ENCODE assay signal across 9 cellular contexts in genomic region chr7:76421097-76421496, GRCh38. TPM values are rescaled to one million over a fixed set of nuclear protein-coding genes. Genes with fewer than 3 reads are reported as not detected.
DNase-seq lines count a peak whose midpoint lies in the region; ATAC-seq, FAIRE-seq and TF ChIP-seq lines count a peak whose summit lies in the region.
"Not testable (repeated sequence)": the region's sequence is repeated elsewhere in the genome, so short reads cannot be mapped to it uniquely, and the experiment has no call there.
"Had no signal": no experiment of that assay in that cellular context is flagged by ENCODE, and none has a peak within 500 bp of the region (broad histone marks: within the 10 kb centered on the region; RNA-seq: fewer than 3 reads in every experiment).

No MANE protein-coding gene starts in this region.

- H3K36me3 ChIP-seq in IMR-90 (ENCODE audit: control insufficient read depth, insufficient read depth, low read length); SJSA1; trophoblast cell (ENCODE audit: control insufficient read depth in 1 of 2, insufficient read depth in 2 of 2, low read length in 2 of 2): not testable (repeated sequence)

- dilution Hi-C loops in IMR-90 (cut with HindIII; ENCODE audit: low sequenced_read_pairs, unreplicated experiment): not testable (repeated sequence)

- intact Hi-C loops in IMR-90 (cut with micrococcal nuclease): not testable (repeated sequence)

- H3K27me3 ChIP-seq in IMR-90 (ENCODE audit: control insufficient read depth, insufficient read depth, low read length); SJSA1 (replicated peaks); trophoblast cell (ENCODE audit: insufficient read depth, low read length): not testable (repeated sequence)

- POLR2A ChIA-PET in A549 (lab: Yijun Ruan, JAX): interaction anchor here (0.6 to 1.6 kb wide), 4 partner anchors 24 to 104 kb away, joined by 3 to 6 read pairs (median 6); partner anchors contain the start of gene YWHAG
- POLR2A ChIA-PET in IMR-90 (lab: Charles Lee; ENCODE audit: unreplicated experiment): not testable (repeated sequence)

- not testable (repeated sequence) for TF ChIP-seq POLR2A in A549 (IDR thresholded peaks at IDR 0.05; ENCODE audit: low read length); IMR-90 (IDR thresholded peaks at IDR 0.05; ENCODE audit: low read depth, low read length)

- FAIRE-seq in A549 (lab: Jason Lieb, UNC) (peak; percentile 13), G401.6 (lab: Jason Lieb, UNC) (peak; percentile 98)

- not testable (repeated sequence) for H3K79me1 ChIP-seq in IMR-90 (ENCODE audit: low read depth in 1 of 2, low read length in 2 of 2); trophoblast cell (ENCODE audit: low read length)

- peak overlapping the region; percentile 11 for H2AFZ ChIP-seq in IMR-90 (replicated peaks; ENCODE audit: low read length, poor library complexity)
- H2AFZ ChIP-seq in trophoblast cell (ENCODE audit: insufficient read depth, low read length, poor library complexity): not testable (repeated sequence)

- H2BK12ac ChIP-seq in trophoblast cell (ENCODE audit: low read length): not testable (repeated sequence)

- H3K56ac ChIP-seq in IMR-90 (ENCODE audit: extremely low read depth, insufficient read depth, low read length): not testable (repeated sequence)

- H3K27ac ChIP-seq in A549: peak overlapping the region; percentile 71 to 83
- H3K27ac ChIP-seq in IMR-90 (ENCODE audit: insufficient read depth, low read length): peak overlapping the region; percentile 72
- peak overlapping the region; percentile 85 for H3K27ac ChIP-seq in SJSA1
- not testable (repeated sequence) for H3K27ac ChIP-seq in trophoblast cell (ENCODE audit: low read depth, low read length)

- peak overlapping the region; percentile 93 for H2BK5ac ChIP-seq in IMR-90 (ENCODE audit: low read depth, low read length, poor library complexity, severe bottlenecking)
- not testable (repeated sequence) for H2BK5ac ChIP-seq in trophoblast cell (ENCODE audit: low read depth, low read length, poor library complexity)

- CTCF ChIA-PET in A549 (lab: Yijun Ruan, JAX): interaction anchor here (2.2 kb wide), 1 partner anchor 62 kb away, joined by 10 read pairs; the partner anchor contains the start of gene YWHAG
- CTCF ChIA-PET in IMR-90 (lab: Yijun Ruan, JAX): not testable (repeated sequence)

- peak overlapping the region; percentile 81; the same call in 1 of the 2 replicates for H4K5ac ChIP-seq in IMR-90 (ENCODE audit: low read depth, low read length)

- peak overlapping the region; percentile 80 for H2BK20ac ChIP-seq in IMR-90 (ENCODE audit: low read depth, low read length)

- TF ChIP-seq RAD21 in A549 (conservative IDR thresholded peaks at IDR 0.05 in 1 of 2, IDR thresholded peaks at IDR 0.05 in 1 of 2); IMR-90 (IDR thresholded peaks at IDR 0.05; ENCODE audit: low read length): not testable (repeated sequence)

- peak in 1 of 2 experiments; percentile 66; a peak in 2 of 5 replicates for TF ChIP-seq EP300 in A549 (IDR thresholded peaks at IDR 0.05)

- not testable (repeated sequence) for H3K79me2 ChIP-seq in trophoblast cell (ENCODE audit: control insufficient read depth, insufficient read depth, low read length, poor library complexity)

- 13% methylated on average over 6 of the region's 6 CpGs for WGBS in A549 (ENCODE audit: missing lambda C conversion rate)
- 0% methylated on average over 2 of the region's 6 CpGs; no CpG with 5 or more reads in 1 of the 2 experiments for WGBS in IMR-90 (ENCODE audit: extremely low coverage in 2 of 2, insufficient read length in 1 of 2), 2 experiments
- no CpG with 5 or more reads among the region's 6 CpGs for WGBS in trophoblast cell (ENCODE audit: extremely low coverage, insufficient coverage, insufficient read length)

- H4K12ac ChIP-seq in trophoblast cell (ENCODE audit: low read depth, low read length): not testable (repeated sequence)

- in situ Hi-C loops in IMR-90 (cut with MboI; ENCODE audit: low sequenced_read_pairs); astrocyte of the spinal cord (cut with HindIII; ENCODE audit: low sequenced_read_pairs): not testable (repeated sequence)

- H3K23ac ChIP-seq in IMR-90 (ENCODE audit: low read depth, low read length); trophoblast cell (ENCODE audit: low read length): not testable (repeated sequence)

- peak overlapping the region in 1 of 2 experiments; percentile 78; a peak in 1 of 4 replicates for H4K8ac ChIP-seq in IMR-90 (ENCODE audit: low read depth in 2 of 2, low read length in 2 of 2)
- not testable (repeated sequence) for H4K8ac ChIP-seq in trophoblast cell (ENCODE audit: low read depth, low read length)

- not testable (repeated sequence) for BruUV-seq in IMR-90 (replicated peaks; lab: Mats Ljungman, UMichigan)

- peak overlapping the region; percentile 85 for H2BK120ac ChIP-seq in IMR-90 (ENCODE audit: low read depth, low read length)
- not testable (repeated sequence) for H2BK120ac ChIP-seq in trophoblast cell (ENCODE audit: insufficient read depth, low read length, poor library complexity)

- not testable (repeated sequence) for H4K20me1 ChIP-seq in IMR-90 (ENCODE audit: insufficient read depth, low read length)

- peaks cover 50% of the 10 kb centered on the region for H3K4me1 ChIP-seq in A549
- peaks cover 11% of the 10 kb centered on the region for H3K4me1 ChIP-seq in IMR-90 (ENCODE audit: control insufficient read depth, insufficient read depth, low read length)
- H3K4me1 ChIP-seq in SJSA1 (replicated peaks): peaks cover 32% of the 10 kb centered on the region
- peaks cover 13% of the 10 kb centered on the region in 2 experiments for H3K4me1 ChIP-seq in trophoblast cell (ENCODE audit: control insufficient read depth in 1 of 2, insufficient read depth in 2 of 2, low read length in 2 of 2)

- not testable (repeated sequence) for H3K9ac ChIP-seq in IMR-90 (ENCODE audit: low read depth, low read length); trophoblast cell (ENCODE audit: low read length)

- H2AK5ac ChIP-seq in IMR-90 (ENCODE audit: low read depth, low read length): peak overlapping the region; percentile 37
- not testable (repeated sequence) for H2AK5ac ChIP-seq in trophoblast cell (ENCODE audit: low read length)

- H3K4ac ChIP-seq in IMR-90 (ENCODE audit: low read depth, low read length): peak overlapping the region; percentile 89
- not testable (repeated sequence) for H3K4ac ChIP-seq in trophoblast cell (ENCODE audit: low read depth, low read length)

- DNase-seq in A549 (ENCODE audit: low read depth in 1 of 2, low spot score in 1 of 2) (peak in 1 of 2 experiments; percentile 92), IMR-90 (peak; percentile 98), SJSA1 (ENCODE audit: low read depth in 1 of 2, low spot score in 2 of 2) (peak; percentile 82 to 91), astrocyte of the spinal cord (ENCODE audit: low read depth, low spot score) (peak; percentile 93), iris pigment epithelial cell (ENCODE audit: low read depth) (peak; percentile 99), trophoblast cell (peak; percentile 89 to 93)

- H2BK15ac ChIP-seq in IMR-90 (ENCODE audit: low read depth, low read length): peak overlapping the region; percentile 79; the same call in 2 of the 3 replicates

- ATAC-seq in A549 (peak; percentile 84 to 88), IMR-90 (ENCODE audit: low read depth) (peak; percentile 94), esophagus mucosa (peak; percentile 89)

- H4K91ac ChIP-seq in IMR-90 (ENCODE audit: insufficient read depth, low read depth, low read length): 0 out of 2 replicates have a peak overlapping the region, but pooled peaks have one; percentile 68
- H4K91ac ChIP-seq in trophoblast cell (ENCODE audit: low read depth, low read length): not testable (repeated sequence)

- H3K9me1 ChIP-seq in IMR-90 (ENCODE audit: insufficient read depth, low read length): not testable (repeated sequence)

- not testable (repeated sequence) for H3K9me3 ChIP-seq in A549; IMR-90 (ENCODE audit: control insufficient read depth, insufficient read depth, low read length); SJSA1 (replicated peaks); trophoblast cell (ENCODE audit: insufficient read depth, low read depth, low read length)

- H3K14ac ChIP-seq in IMR-90 (replicated peaks; ENCODE audit: low read depth, low read length): 0 out of 2 replicates have a peak overlapping the region, but pooled peaks have one; percentile 36
- not testable (repeated sequence) for H3K14ac ChIP-seq in trophoblast cell (ENCODE audit: low read length)

- H2AK9ac ChIP-seq in IMR-90 (replicated peaks; ENCODE audit: low read depth, low read length, poor library complexity): not testable (repeated sequence)

- H3K4me3 ChIP-seq in A549; IMR-90 (ENCODE audit: insufficient read depth, low read depth, low read length); SJSA1; astrocyte of the spinal cord (ENCODE audit: low read depth, low read length); trophoblast cell (ENCODE audit: low read depth, low read length): not testable (repeated sequence)

- H3K4me2 ChIP-seq in A549: peak overlapping the region; percentile 47
- not testable (repeated sequence) for H3K4me2 ChIP-seq in IMR-90 (ENCODE audit: low read depth, low read length); trophoblast cell (ENCODE audit: low read length)

- H3K18ac ChIP-seq in IMR-90 (ENCODE audit: low read depth, low read length): peak overlapping the region; percentile 87; the same call in 1 of the 2 replicates
- H3K18ac ChIP-seq in trophoblast cell (ENCODE audit: low read length): not testable (repeated sequence)

- not testable (repeated sequence) for TF ChIP-seq CTCF in A549 (IDR thresholded peaks at IDR 0.05); IMR-90 (conservative IDR thresholded peaks at IDR 0.05; ENCODE audit: low read depth, low read length); astrocyte of the spinal cord (IDR thresholded peaks at IDR 0.05; ENCODE audit: low read depth, low read length)

RNA-seq across cellular contexts. Expression of gene ZP3, which starts 3.7 kb away (rescaled TPM):
- polyA plus RNA-seq in A549 (2011; rRNA removed): 26.5 and 38.6 TPM in 2 replicates
- 23.7 and 28.6 TPM in 2 replicates for polyA plus RNA-seq in A549 (2012; cell fraction: cytosol; rRNA removed)
- polyA plus RNA-seq in A549 (2012; cell fraction: nucleus; rRNA removed): 31.7 and 32.8 TPM in 2 replicates
- 19.5 to 21.4 TPM (median 20.1 TPM) in 3 replicates for polyA plus RNA-seq in A549 (2017; fragmentation: RNase III; extraction: RNeasy Plus Mini Kit Qiagen cat#74134 plus additional on column Dnase treatment)
- 80.6 and 90.3 TPM in 2 replicates for polyA minus RNA-seq in A549 (2011; rRNA and poly(A)+ RNA removed)
- total RNA-seq in IMR-90 (2012; rRNA removed): 0.54 and 0.83 TPM in 2 replicates
- 0.42 and 0.67 TPM in 2 replicates for polyA plus RNA-seq in IMR-90 (2012; rRNA removed)
- polyA plus RNA-seq in IMR-90 (2012; cell fraction: cytosol; rRNA removed): 0.28 and 0.77 TPM in 2 replicates
- 0.83 and 0.99 TPM in 2 replicates for polyA plus RNA-seq in IMR-90 (2012; cell fraction: nucleus; rRNA removed; ENCODE audit: low replicate concordance)
- total RNA-seq in SJSA1 (2014; rRNA removed; shearing (Covaris generic)): 0.58 and 3.7 TPM in 2 replicates
- 19.8 TPM for total RNA-seq in esophagus mucosa
- polyA plus RNA-seq in trophoblast cell (2013): 3.3 and 4.2 TPM in 2 replicates

RNA-seq across cellular contexts. Expression of gene SSC4D, which starts 11.6 kb away (rescaled TPM):
- 0.45 and 0.91 TPM in 2 replicates for polyA plus RNA-seq in A549 (2011; rRNA removed)
- 1.1 and 1.4 TPM in 2 replicates for polyA plus RNA-seq in A549 (2012; cell fraction: cytosol; rRNA removed)
- polyA plus RNA-seq in A549 (2012; cell fraction: nucleus; rRNA removed): 1.7 and 2.3 TPM in 2 replicates
- polyA plus RNA-seq in A549 (2017; fragmentation: RNase III; extraction: RNeasy Plus Mini Kit Qiagen cat#74134 plus additional on column Dnase treatment): 0.79 to 1.0 TPM (median 1.0 TPM) in 3 replicates
- polyA minus RNA-seq in A549 (2011; rRNA and poly(A)+ RNA removed): 0.66 and 0.92 TPM in 2 replicates
- 0.36 and 0.56 TPM in 2 replicates for total RNA-seq in IMR-90 (2012; rRNA removed)
- 0.63 and 0.70 TPM in 2 replicates for polyA plus RNA-seq in IMR-90 (2012; rRNA removed)
- polyA plus RNA-seq in IMR-90 (2012; cell fraction: cytosol; rRNA removed): 0.35 and 0.97 TPM in 2 replicates
- polyA plus RNA-seq in IMR-90 (2012; cell fraction: nucleus; rRNA removed; ENCODE audit: low replicate concordance): 1.1 TPM in 2 replicates
- 0.34 TPM in 1 of 2 replicates, not detected in the other for total RNA-seq in SJSA1 (2014; rRNA removed; shearing (Covaris generic))
- 0.92 TPM for total RNA-seq in esophagus mucosa
- 7.1 and 7.7 TPM in 2 replicates for polyA plus RNA-seq in trophoblast cell (2013)
- total RNA-seq: CD4-positive, alpha-beta T cell had no signal

RNA-seq across cellular contexts. Expression of gene DTX2, which starts 40.4 kb away (rescaled TPM):
- polyA plus RNA-seq in A549 (2011; rRNA removed) (11.2 and 13.4 TPM in 2 replicates), A549 (2017; fragmentation: RNase III; extraction: RNeasy Plus Mini Kit Qiagen cat#74134 plus additional on column Dnase treatment) (52.7 to 59.1 TPM (median 52.7 TPM) in 3 replicates), IMR-90 (2012; rRNA removed) (7.1 and 7.7 TPM in 2 replicates)
- polyA plus RNA-seq in A549 (2012; cell fraction: cytosol; rRNA removed): 31.2 and 39.4 TPM in 2 replicates
- 124 and 146 TPM in 2 replicates for polyA plus RNA-seq in A549 (2012; cell fraction: nucleus; rRNA removed)
- polyA minus RNA-seq in A549 (2011; rRNA and poly(A)+ RNA removed): 30.9 and 46.6 TPM in 2 replicates
- total RNA-seq in IMR-90 (2012; rRNA removed) (1.8 and 3.1 TPM in 2 replicates), esophagus mucosa (56.2 TPM)
- 5.4 and 14.3 TPM in 2 replicates for polyA plus RNA-seq in IMR-90 (2012; cell fraction: cytosol; rRNA removed)
- 20.3 and 42.6 TPM in 2 replicates for polyA plus RNA-seq in IMR-90 (2012; cell fraction: nucleus; rRNA removed; ENCODE audit: low replicate concordance)
- 8.2 and 17.5 TPM in 2 replicates for total RNA-seq in SJSA1 (2014; rRNA removed; shearing (Covaris generic))
- 23.6 and 23.7 TPM in 2 replicates for polyA plus RNA-seq in trophoblast cell (2013)
